Comparison of ENCODE assay signal across 35 cellular contexts in genomic region chr17:76542984-76543383, GRCh38. TPM values are rescaled to one million over a fixed set of nuclear protein-coding genes. Genes with fewer than 3 reads are reported as not detected.
DNase-seq lines count a peak whose midpoint lies in the region; ATAC-seq, FAIRE-seq and TF ChIP-seq lines count a peak whose summit lies in the region.
"Had no signal": no experiment of that assay in that cellular context is flagged by ENCODE, and none has a peak within 500 bp of the region (broad histone marks: within the 10 kb centered on the region; RNA-seq: fewer than 3 reads in every experiment).

No MANE protein-coding gene starts in this region.

- H3K9me3 ChIP-seq in heart left ventricle (no peaks in the 10 kb centered on the region), WERI-Rb-1 (ENCODE audit: severe bottlenecking) (no peaks in the 10 kb centered on the region), kidney (ENCODE audit: control insufficient read depth in 1 of 2, low read length in 2 of 2) (no peaks in the 10 kb centered on the region), spleen (no peaks in the 10 kb centered on the region)
- H3K9me3 ChIP-seq: prostate gland, suprapubic skin had no signal

- H3K27me3 ChIP-seq in heart left ventricle (peaks cover 0 to 19% (median 0%) of the 10 kb centered on the region in 9 donors), WERI-Rb-1 (ENCODE audit: insufficient read depth, low read depth, severe bottlenecking) (no peaks in the 10 kb centered on the region), spleen (replicated peaks in 1 of 7) (peaks cover 0 to 54% (median 11%) of the 10 kb centered on the region in 7 donors)

- no peak for ATAC-seq in heart left ventricle
- ATAC-seq: K562; stimulated activated memory B cell treated with anti-CD40 and anti-IgM and Interleukin-4, amounts not matched to agents 10 μg/mL and 1 μg/mL and 100 μg/mL, for 72 hours had no signal

- intact Hi-C loops in heart left ventricle (cut with DNase I), result no loop called here
- intact Hi-C loops in cardiac septum (cut with DNase I), result loop anchor here (5.0 kb wide), 1 partner anchor 174 kb away; no protein-coding TSS in a partner anchor
- intact Hi-C loops in kidney (cut with DNase I), result no loop called here
- intact Hi-C loops in spleen (cut with DNase I; ENCODE audit: low total_unique reads), result no loop called here

- DNase-seq in heart left ventricle (peak in 1 of 5 donors; percentile 24), cardiac septum (ENCODE audit: low spot score) (no peak), WERI-Rb-1 (no peak), kidney (peak; percentile 37), spleen (peak; percentile 57), RCC 7860 (ENCODE audit: low spot score) (no peak), NCI-H1092 (lab: John Stamatoyannopoulos, UW) (no peak)
- no peak for DNase-seq in stimulated activated CD4-positive, alpha-beta T cell treated with anti-CD3 and anti-CD28 coated beads, Interleukin-4, amount 100 ng/mL, for 4 hours
- DNase-seq: 8988T; activated B cell treated with CpG ODN at 0.5 μM for 24 hours; activated CD4-positive, alpha-beta T cell treated with anti-CD3 and anti-CD28 coated beads, Interleukin-2, amount 50 U/mL, for 1 hour; activated effector memory CD4-positive, alpha-beta T cell treated with Interleukin-2 at 50 U/mL for 16 hours; activated naive CD8-positive, alpha-beta T cell treated with anti-CD3 and anti-CD28 coated beads for 36 hours; activated T-cell treated with anti-CD3 and anti-CD28 coated beads, Interleukin-2, amount 50 U/mL, for 1 hour; Calu3; DND-41; endodermal cell; GF-D8; HFFc6; kidney glomerular epithelial cell; NCI-H1105; NCI-H187 treated with DMSO at 0.1 percent for 48 hours; NCI-H2171 treated with DMSO at 0.1 percent for 48 hours; NCI-H510A treated with DMSO at 0.1 percent for 48 hours; stimulated activated CD4-positive, alpha-beta T cell treated with anti-CD3 and anti-CD28 coated beads, Interleukin-4, amount 100 ng/mL, for 24 hours; T-helper 1 cell had no signal

- TF ChIP-seq POLR2A in heart left ventricle (IDR thresholded peaks at IDR 0.05) (no peak), spleen (IDR thresholded peaks at IDR 0.05) (no peak)

- FAIRE-seq in kidney (lab: Jason Lieb, UNC), result no peak
- FAIRE-seq in RCC 7860 (lab: Jason Lieb, UNC), result no peak
- FAIRE-seq: K562 had no signal

- TF ChIP-seq CTCF in heart left ventricle (IDR thresholded peaks at IDR 0.05) (no peak), WERI-Rb-1 (IDR thresholded peaks at IDR 0.05; ENCODE audit: low read depth, low read length) (no peak), kidney (IDR thresholded peaks at IDR 0.05; ENCODE audit: borderline replicate concordance, extremely low read depth, insufficient read depth) (no peak), spleen (IDR thresholded peaks at IDR 0.05 in 8 of 11, conservative IDR thresholded peaks at IDR 0.05 in 3 of 11) (no peak)

- H3K4me3 ChIP-seq in heart left ventricle, result no peak overlapping the region
- no peak overlapping the region for H3K4me3 ChIP-seq in WERI-Rb-1 (ENCODE audit: low read depth, low read length)
- H3K4me3 ChIP-seq in kidney (ENCODE audit: low read length in 2 of 2), result no peak overlapping the region
- H3K4me3 ChIP-seq in spleen, result no peak overlapping the region
- H3K4me3 ChIP-seq: cardiac muscle cell, K562, prostate gland, suprapubic skin had no signal

- peak overlapping the region in 10 of 12 donors; percentile 10 to 91 (median 80) for H3K27ac ChIP-seq in heart left ventricle
- H3K27ac ChIP-seq in WERI-Rb-1, result peak overlapping the region; percentile 96
- H3K27ac ChIP-seq in kidney (ENCODE audit: low read depth in 2 of 2, low read length in 2 of 2), result no peak overlapping the region
- H3K27ac ChIP-seq in spleen, result peak overlapping the region in 3 of 8 donors; percentile 54 to 59 (median 58)
- H3K27ac ChIP-seq: prostate gland had no signal

- WGBS in heart left ventricle, 4 donors, result 77 to 80% (median 79%) methylated on average over 8 of the region's 8 CpGs
- WGBS in spleen, 5 donors, result 82 to 90% (median 88%) methylated on average over 8 of the region's 8 CpGs

- H3K36me3 ChIP-seq in heart left ventricle (no peaks in the 10 kb centered on the region), WERI-Rb-1 (peaks cover 2% of the 10 kb centered on the region; the same call in 1 of the 2 replicates), kidney (ENCODE audit: control insufficient read depth in 1 of 2, insufficient read depth in 2 of 2, low read length in 2 of 2) (no peaks in the 10 kb centered on the region), spleen (no peaks in the 10 kb centered on the region)
- H3K36me3 ChIP-seq: cardiac muscle cell, prostate gland, suprapubic skin had no signal

- peaks cover 11 to 83% (median 60%) of the 10 kb centered on the region in 12 donors for H3K4me1 ChIP-seq in heart left ventricle
- H3K4me1 ChIP-seq in kidney (ENCODE audit: control insufficient read depth in 1 of 2, insufficient read depth in 1 of 2, low read depth in 1 of 2, low read length in 2 of 2), result peaks cover 20 to 38% of the 10 kb centered on the region in 2 donors
- peaks cover 27 to 91% (median 68%) of the 10 kb centered on the region in 6 donors for H3K4me1 ChIP-seq in spleen

- no peak overlapping the region for H3K9ac ChIP-seq in kidney (ENCODE audit: low read length in 2 of 2)

RNA-seq across cellular contexts. Expression of gene PRCD, which starts 3.1 kb away (rescaled TPM):
- total RNA-seq in heart left ventricle (1 to 10 TPM; 1.1 to 4.9 (median 2.7) TPM), cardiac septum (2.7 TPM), kidney (2.2 TPM), spleen (10 to 100 TPM in 2 of 7 donors, 1 to 10 TPM in 5; 3.5 to 18.8 (median 9.2) TPM)
- polyA plus RNA-seq in heart left ventricle (1 to 10 TPM; 1.2 to 7.6 TPM), kidney (ENCODE audit: insufficient read depth, low read depth, low replicate concordance) (not detected), spleen (10 to 100 TPM; 28.9 to 54.1 (median 29.6) TPM)
- total RNA-seq: Calu3, HFFc6, HT1080, K562, MCF 10A had no signal
- polyA plus RNA-seq: aorta had no signal

RNA-seq across cellular contexts. Expression of gene CYGB, which starts 5.5 kb away (rescaled TPM):
- total RNA-seq in heart left ventricle (10 to 100 TPM; 11.8 to 37.9 (median 21.9) TPM), cardiac septum (17.6 TPM), kidney (12.6 TPM), spleen (10 to 100 TPM in 3 of 7 donors, 1 to 10 TPM in 4; 5.0 to 21.0 (median 9.9) TPM)
- polyA plus RNA-seq in heart left ventricle (10 to 100 TPM; 16.7 to 25.9 TPM), kidney (ENCODE audit: insufficient read depth, low read depth, low replicate concordance) (6.7 TPM), spleen (1 to 10 TPM; 3.5 to 5.8 (median 5.5) TPM)
- total RNA-seq: Calu3, MCF 10A had no signal

RNA-seq across cellular contexts. Expression of gene RHBDF2, which starts 41.8 kb away (rescaled TPM):
- total RNA-seq in heart left ventricle, result 10 to 100 TPM in 7 of 9 donors, 1 to 10 TPM in 2; 6.3 to 49.4 (median 14.1) TPM
- polyA plus RNA-seq in heart left ventricle, result 10 to 100 TPM; 11.7 to 18.3 TPM
- 11.5 TPM for total RNA-seq in cardiac septum
- total RNA-seq in kidney, result 58.6 TPM
- polyA plus RNA-seq in kidney (ENCODE audit: insufficient read depth, low read depth, low replicate concordance), result 6.8 TPM
- total RNA-seq in spleen, result 100 to 1,000 TPM in 4 of 7 donors, 10 to 100 TPM in 3; 95.1 to 147 (median 114) TPM
- 10 to 100 TPM; 31.4 to 72.7 (median 53.3) TPM for polyA plus RNA-seq in spleen

RNA-seq across cellular contexts. Expression of gene ST6GALNAC2, which starts 42.7 kb away (rescaled TPM):
- total RNA-seq in heart left ventricle, result 1 to 10 TPM; 3.3 to 7.8 (median 5.6) TPM
- polyA plus RNA-seq in heart left ventricle, result 1 to 10 TPM; 2.1 to 2.3 TPM
- 6.2 TPM for total RNA-seq in cardiac septum
- 28.6 TPM for total RNA-seq in kidney
- polyA plus RNA-seq in kidney (ENCODE audit: insufficient read depth, low read depth, low replicate concordance), result 6.5 TPM
- 10 to 100 TPM in 3 of 7 donors, 1 to 10 TPM in 4; 8.1 to 15.7 (median 9.8) TPM for total RNA-seq in spleen
- polyA plus RNA-seq in spleen, result 1 to 10 TPM; 1.1 to 4.8 (median 1.3) TPM
- total RNA-seq: activated B cell treated with CpG ODN at 0.5 μM for 24 hours; activated naive CD8-positive, alpha-beta T cell treated with anti-CD3 and anti-CD28 coated beads for 36 hours; HT1080; K562; lung microvascular endothelial cell had no signal

Comparison
In these comparisons a context has a peak if more than half of its experiments do, and no peak if none do; other contexts are left out.
1. DNase-seq: peak in kidney (single experiment) and spleen (single experiment); none in cardiac septum (single experiment), WERI-Rb-1 (single experiment), RCC 7860 (single experiment), stimulated activated CD4-positive, alpha-beta T cell treated with anti-CD3 and anti-CD28 coated beads, Interleukin-4, amount 100 ng/mL, for 4 hours (0 of 2) and NCI-H1092 (single experiment).
2. H3K27ac ChIP-seq: peak in heart left ventricle (10 of 12) and WERI-Rb-1 (single experiment); none in kidney (0 of 2).